1 cellular context compared by ENCODE assay signal in the genomic region with DNA sequence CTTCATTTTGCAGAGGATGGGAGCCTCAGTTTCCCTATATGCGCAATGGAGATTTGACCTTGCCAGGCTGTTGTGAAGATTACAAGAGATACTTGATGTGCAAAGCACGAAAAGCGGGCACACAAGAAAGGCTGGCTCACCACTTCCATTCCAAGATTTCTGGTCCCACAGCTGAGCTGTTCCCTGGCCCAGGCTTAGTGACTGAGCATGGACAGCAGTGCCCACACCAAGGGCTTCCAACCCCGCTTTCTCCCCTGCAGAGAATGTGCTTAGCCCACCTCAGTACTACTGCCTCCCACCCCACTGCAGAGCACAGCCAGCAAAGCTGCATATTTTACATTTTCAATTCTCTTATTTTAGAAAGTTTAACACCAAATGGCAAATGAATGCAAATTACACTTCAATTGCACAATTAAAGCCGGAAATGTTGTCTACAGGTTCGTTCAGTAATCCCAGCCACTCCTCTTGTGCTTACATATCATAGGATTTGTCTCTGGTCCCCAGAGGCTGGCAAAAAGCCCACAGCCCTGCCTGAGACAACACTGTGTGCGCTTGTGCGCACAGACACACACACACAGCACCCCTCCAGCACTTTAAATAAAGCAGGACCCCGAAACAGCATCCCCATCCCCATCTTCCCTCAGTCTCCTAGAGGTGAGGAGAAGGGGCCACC.
TF ChIP-seq lines count a peak whose summit lies in the region.

No MANE protein-coding gene starts in this region.

TF ChIP-seq in HepG2, 621 proteins besides CTCF, POLR2A, EP300 and RAD21 (continued from another document and continues in another):
- TF ChIP-seq, protein P1, sequence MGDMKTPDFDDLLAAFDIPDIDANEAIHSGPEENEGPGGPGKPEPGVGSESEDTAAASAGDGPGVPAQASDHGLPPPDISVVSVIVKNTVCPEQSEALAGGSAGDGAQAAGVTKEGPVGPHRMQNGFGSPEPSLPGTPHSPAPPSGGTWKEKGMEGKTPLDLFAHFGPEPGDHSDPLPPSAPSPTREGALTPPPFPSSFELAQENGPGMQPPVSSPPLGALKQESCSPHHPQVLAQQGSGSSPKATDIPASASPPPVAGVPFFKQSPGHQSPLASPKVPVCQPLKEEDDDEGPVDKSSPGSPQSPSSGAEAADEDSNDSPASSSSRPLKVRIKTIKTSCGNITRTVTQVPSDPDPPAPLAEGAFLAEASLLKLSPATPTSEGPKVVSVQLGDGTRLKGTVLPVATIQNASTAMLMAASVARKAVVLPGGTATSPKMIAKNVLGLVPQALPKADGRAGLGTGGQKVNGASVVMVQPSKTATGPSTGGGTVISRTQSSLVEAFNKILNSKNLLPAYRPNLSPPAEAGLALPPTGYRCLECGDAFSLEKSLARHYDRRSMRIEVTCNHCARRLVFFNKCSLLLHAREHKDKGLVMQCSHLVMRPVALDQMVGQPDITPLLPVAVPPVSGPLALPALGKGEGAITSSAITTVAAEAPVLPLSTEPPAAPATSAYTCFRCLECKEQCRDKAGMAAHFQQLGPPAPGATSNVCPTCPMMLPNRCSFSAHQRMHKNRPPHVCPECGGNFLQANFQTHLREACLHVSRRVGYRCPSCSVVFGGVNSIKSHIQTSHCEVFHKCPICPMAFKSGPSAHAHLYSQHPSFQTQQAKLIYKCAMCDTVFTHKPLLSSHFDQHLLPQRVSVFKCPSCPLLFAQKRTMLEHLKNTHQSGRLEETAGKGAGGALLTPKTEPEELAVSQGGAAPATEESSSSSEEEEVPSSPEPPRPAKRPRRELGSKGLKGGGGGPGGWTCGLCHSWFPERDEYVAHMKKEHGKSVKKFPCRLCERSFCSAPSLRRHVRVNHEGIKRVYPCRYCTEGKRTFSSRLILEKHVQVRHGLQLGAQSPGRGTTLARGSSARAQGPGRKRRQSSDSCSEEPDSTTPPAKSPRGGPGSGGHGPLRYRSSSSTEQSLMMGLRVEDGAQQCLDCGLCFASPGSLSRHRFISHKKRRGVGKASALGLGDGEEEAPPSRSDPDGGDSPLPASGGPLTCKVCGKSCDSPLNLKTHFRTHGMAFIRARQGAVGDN (CRISPR knock-in tag; IDR thresholded peaks at IDR 0.05), result no peak
- no peak for TF ChIP-seq NFATC3 (CRISPR knock-in tag; IDR thresholded peaks at IDR 0.05)
- TF ChIP-seq, protein P2, sequence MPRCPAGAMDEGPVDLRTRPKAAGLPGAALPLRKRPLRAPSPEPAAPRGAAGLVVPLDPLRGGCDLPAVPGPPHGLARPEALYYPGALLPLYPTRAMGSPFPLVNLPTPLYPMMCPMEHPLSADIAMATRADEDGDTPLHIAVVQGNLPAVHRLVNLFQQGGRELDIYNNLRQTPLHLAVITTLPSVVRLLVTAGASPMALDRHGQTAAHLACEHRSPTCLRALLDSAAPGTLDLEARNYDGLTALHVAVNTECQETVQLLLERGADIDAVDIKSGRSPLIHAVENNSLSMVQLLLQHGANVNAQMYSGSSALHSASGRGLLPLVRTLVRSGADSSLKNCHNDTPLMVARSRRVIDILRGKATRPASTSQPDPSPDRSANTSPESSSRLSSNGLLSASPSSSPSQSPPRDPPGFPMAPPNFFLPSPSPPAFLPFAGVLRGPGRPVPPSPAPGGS (CRISPR knock-in tag; IDR thresholded peaks at IDR 0.05), result no peak
- TF ChIP-seq ZNF777 (CRISPR knock-in tag; IDR thresholded peaks at IDR 0.05), result no peak
- no peak for TF ChIP-seq ZNF891 (CRISPR knock-in tag; IDR thresholded peaks at IDR 0.05)
- TF ChIP-seq, protein P3, sequence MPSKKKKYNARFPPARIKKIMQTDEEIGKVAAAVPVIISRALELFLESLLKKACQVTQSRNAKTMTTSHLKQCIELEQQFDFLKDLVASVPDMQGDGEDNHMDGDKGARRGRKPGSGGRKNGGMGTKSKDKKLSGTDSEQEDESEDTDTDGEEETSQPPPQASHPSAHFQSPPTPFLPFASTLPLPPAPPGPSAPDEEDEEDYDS (CRISPR knock-in tag; IDR thresholded peaks at IDR 0.05), result no peak
- TF ChIP-seq, protein P4, sequence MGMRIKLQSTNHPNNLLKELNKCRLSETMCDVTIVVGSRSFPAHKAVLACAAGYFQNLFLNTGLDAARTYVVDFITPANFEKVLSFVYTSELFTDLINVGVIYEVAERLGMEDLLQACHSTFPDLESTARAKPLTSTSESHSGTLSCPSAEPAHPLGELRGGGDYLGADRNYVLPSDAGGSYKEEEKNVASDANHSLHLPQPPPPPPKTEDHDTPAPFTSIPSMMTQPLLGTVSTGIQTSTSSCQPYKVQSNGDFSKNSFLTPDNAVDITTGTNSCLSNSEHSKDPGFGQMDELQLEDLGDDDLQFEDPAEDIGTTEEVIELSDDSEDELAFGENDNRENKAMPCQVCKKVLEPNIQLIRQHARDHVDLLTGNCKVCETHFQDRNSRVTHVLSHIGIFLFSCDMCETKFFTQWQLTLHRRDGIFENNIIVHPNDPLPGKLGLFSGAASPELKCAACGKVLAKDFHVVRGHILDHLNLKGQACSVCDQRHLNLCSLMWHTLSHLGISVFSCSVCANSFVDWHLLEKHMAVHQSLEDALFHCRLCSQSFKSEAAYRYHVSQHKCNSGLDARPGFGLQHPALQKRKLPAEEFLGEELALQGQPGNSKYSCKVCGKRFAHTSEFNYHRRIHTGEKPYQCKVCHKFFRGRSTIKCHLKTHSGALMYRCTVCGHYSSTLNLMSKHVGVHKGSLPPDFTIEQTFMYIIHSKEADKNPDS (CRISPR knock-in tag; IDR thresholded peaks at IDR 0.05), result no peak
- TF ChIP-seq MIER2 (CRISPR knock-in tag; IDR thresholded peaks at IDR 0.05), result no peak
- peak; percentile 17; the same call in 1 of the 2 replicates for TF ChIP-seq CEBPB (IDR thresholded peaks at IDR 0.05; ENCODE audit: borderline replicate concordance, low read depth, low read length)
- TF ChIP-seq TCF7L2 (IDR thresholded peaks at IDR 0.05; ENCODE audit: low read depth, low read length), result no peak
- no peak for TF ChIP-seq HDAC1 (CRISPR knock-in tag; IDR thresholded peaks at IDR 0.05)
- 0 out of 2 replicates have a peak, but pooled peaks have one; percentile 47 for TF ChIP-seq CAMTA2 (CRISPR knock-in tag; IDR thresholded peaks at IDR 0.05; ENCODE audit: borderline replicate concordance)
- TF ChIP-seq NR1H2 (CRISPR knock-in tag; IDR thresholded peaks at IDR 0.05; ENCODE audit: borderline replicate concordance, low read depth), result no peak
- TF ChIP-seq NRL (CRISPR knock-in tag; IDR thresholded peaks at IDR 0.05; ENCODE audit: borderline replicate concordance), result 0 out of 2 replicates have a peak, but pooled peaks have one; percentile 8
- no peak for TF ChIP-seq ZNF629 (CRISPR knock-in tag; conservative IDR thresholded peaks at IDR 0.05)
- TF ChIP-seq, protein P5, sequence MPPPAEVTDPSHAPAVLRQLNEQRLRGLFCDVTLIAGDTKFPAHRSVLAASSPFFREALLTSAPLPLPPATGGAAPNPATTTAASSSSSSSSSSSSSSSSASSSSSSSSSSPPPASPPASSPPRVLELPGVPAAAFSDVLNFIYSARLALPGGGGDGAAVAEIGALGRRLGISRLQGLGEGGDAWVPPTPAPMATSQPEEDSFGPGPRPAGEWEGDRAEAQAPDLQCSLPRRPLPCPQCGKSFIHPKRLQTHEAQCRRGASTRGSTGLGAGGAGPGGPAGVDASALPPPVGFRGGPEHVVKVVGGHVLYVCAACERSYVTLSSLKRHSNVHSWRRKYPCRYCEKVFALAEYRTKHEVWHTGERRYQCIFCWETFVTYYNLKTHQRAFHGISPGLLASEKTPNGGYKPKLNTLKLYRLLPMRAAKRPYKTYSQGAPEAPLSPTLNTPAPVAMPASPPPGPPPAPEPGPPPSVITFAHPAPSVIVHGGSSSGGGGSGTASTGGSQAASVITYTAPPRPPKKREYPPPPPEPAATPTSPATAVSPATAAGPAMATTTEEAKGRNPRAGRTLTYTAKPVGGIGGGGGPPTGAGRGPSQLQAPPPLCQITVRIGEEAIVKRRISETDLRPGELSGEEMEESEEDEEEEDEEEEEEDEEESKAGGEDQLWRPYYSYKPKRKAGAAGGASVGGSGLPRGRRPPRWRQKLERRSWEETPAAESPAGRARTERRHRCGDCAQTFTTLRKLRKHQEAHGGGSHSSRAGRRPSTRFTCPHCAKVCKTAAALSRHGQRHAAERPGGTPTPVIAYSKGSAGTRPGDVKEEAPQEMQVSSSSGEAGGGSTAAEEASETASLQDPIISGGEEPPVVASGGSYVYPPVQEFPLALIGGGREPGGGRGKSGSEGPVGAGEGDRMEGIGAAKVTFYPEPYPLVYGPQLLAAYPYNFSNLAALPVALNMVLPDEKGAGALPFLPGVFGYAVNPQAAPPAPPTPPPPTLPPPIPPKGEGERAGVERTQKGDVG (CRISPR knock-in tag; IDR thresholded peaks at IDR 0.05; ENCODE audit: borderline replicate concordance), result no peak
- TF ChIP-seq ZBTB21 (CRISPR knock-in tag; IDR thresholded peaks at IDR 0.05), result no peak
- TF ChIP-seq SP5 (CRISPR knock-in tag; IDR thresholded peaks at IDR 0.05; ENCODE audit: borderline replicate concordance, low read depth), result no peak
- TF ChIP-seq, protein P6, sequence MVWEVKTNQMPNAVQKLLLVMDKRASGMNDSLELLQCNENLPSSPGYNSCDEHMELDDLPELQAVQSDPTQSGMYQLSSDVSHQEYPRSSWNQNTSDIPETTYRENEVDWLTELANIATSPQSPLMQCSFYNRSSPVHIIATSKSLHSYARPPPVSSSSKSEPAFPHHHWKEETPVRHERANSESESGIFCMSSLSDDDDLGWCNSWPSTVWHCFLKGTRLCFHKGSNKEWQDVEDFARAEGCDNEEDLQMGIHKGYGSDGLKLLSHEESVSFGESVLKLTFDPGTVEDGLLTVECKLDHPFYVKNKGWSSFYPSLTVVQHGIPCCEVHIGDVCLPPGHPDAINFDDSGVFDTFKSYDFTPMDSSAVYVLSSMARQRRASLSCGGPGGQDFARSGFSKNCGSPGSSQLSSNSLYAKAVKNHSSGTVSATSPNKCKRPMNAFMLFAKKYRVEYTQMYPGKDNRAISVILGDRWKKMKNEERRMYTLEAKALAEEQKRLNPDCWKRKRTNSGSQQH (CRISPR knock-in tag; IDR thresholded peaks at IDR 0.05; ENCODE audit: low read depth), result no peak
- TF ChIP-seq, protein P7, sequence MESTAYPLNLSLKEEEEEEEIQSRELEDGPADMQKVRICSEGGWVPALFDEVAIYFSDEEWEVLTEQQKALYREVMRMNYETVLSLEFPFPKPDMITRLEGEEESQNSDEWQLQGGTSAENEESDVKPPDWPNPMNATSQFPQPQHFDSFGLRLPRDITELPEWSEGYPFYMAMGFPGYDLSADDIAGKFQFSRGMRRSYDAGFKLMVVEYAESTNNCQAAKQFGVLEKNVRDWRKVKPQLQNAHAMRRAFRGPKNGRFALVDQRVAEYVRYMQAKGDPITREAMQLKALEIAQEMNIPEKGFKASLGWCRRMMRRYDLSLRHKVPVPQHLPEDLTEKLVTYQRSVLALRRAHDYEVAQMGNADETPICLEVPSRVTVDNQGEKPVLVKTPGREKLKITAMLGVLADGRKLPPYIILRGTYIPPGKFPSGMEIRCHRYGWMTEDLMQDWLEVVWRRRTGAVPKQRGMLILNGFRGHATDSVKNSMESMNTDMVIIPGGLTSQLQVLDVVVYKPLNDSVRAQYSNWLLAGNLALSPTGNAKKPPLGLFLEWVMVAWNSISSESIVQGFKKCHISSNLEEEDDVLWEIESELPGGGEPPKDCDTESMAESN (CRISPR knock-in tag; conservative IDR thresholded peaks at IDR 0.05), result no peak
- TF ChIP-seq, protein P8, sequence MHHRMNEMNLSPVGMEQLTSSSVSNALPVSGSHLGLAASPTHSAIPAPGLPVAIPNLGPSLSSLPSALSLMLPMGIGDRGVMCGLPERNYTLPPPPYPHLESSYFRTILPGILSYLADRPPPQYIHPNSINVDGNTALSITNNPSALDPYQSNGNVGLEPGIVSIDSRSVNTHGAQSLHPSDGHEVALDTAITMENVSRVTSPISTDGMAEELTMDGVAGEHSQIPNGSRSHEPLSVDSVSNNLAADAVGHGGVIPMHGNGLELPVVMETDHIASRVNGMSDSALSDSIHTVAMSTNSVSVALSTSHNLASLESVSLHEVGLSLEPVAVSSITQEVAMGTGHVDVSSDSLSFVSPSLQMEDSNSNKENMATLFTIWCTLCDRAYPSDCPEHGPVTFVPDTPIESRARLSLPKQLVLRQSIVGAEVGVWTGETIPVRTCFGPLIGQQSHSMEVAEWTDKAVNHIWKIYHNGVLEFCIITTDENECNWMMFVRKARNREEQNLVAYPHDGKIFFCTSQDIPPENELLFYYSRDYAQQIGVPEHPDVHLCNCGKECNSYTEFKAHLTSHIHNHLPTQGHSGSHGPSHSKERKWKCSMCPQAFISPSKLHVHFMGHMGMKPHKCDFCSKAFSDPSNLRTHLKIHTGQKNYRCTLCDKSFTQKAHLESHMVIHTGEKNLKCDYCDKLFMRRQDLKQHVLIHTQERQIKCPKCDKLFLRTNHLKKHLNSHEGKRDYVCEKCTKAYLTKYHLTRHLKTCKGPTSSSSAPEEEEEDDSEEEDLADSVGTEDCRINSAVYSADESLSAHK (CRISPR knock-in tag; IDR thresholded peaks at IDR 0.05; ENCODE audit: borderline replicate concordance), result no peak
- 0 out of 2 replicates have a peak, but pooled peaks have one; percentile 40 for TF ChIP-seq ZNF383 (CRISPR knock-in tag; IDR thresholded peaks at IDR 0.05; ENCODE audit: borderline replicate concordance)
- TF ChIP-seq ZNF556 (CRISPR knock-in tag; IDR thresholded peaks at IDR 0.05; ENCODE audit: borderline replicate concordance), result peak; percentile 71; the same call in 1 of the 2 replicates
- TF ChIP-seq ZNF235 (CRISPR knock-in tag; IDR thresholded peaks at IDR 0.05; ENCODE audit: borderline replicate concordance), result no peak
- no peak for TF ChIP-seq ETV5 (CRISPR knock-in tag; IDR thresholded peaks at IDR 0.05; ENCODE audit: borderline replicate concordance)
- no peak for TF ChIP-seq ZNF589 (CRISPR knock-in tag; conservative IDR thresholded peaks at IDR 0.05)
- TF ChIP-seq ERF (CRISPR knock-in tag; IDR thresholded peaks at IDR 0.05), result no peak
- 0 out of 2 replicates have a peak, but pooled peaks have one; percentile 19 for TF ChIP-seq DPF2 (CRISPR knock-in tag; IDR thresholded peaks at IDR 0.05; ENCODE audit: borderline replicate concordance, low read depth)
- TF ChIP-seq ZC3H13 (CRISPR knock-in tag; IDR thresholded peaks at IDR 0.05), result 0 out of 2 replicates have a peak, but pooled peaks have one; percentile 43
- TF ChIP-seq, protein P9, sequence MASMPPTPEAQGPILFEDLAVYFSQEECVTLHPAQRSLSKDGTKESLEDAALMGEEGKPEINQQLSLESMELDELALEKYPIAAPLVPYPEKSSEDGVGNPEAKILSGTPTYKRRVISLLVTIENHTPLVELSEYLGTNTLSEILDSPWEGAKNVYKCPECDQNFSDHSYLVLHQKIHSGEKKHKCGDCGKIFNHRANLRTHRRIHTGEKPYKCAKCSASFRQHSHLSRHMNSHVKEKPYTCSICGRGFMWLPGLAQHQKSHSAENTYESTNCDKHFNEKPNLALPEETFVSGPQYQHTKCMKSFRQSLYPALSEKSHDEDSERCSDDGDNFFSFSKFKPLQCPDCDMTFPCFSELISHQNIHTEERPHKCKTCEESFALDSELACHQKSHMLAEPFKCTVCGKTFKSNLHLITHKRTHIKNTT (CRISPR knock-in tag; IDR thresholded peaks at IDR 0.05), result no peak
